In the genomic region with DNA sequence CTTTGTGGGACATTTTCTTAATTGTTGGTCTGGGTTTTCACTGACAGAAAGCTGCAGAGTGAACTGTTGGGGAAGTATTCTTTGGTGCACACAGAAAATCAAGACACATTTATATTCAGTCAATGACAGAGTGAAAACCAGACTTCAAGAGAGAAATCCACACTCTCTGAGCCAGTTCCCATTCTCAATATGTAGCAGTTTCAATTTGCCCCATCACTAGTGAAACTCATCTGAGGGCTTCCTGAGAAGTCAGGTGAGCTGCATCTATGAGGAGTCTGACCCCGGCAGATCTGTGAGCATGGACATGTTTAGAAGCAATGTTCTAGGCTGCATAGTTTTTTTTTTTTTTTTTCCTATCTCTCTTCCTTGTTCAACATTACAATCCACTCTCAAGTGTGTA, we compare ENCODE assay signal across 1 cellular context.
A peak's percentile ranks its signal among the peaks of the same experiment; 100 is the strongest.
TF ChIP-seq lines count a peak whose summit lies in the region.

No MANE protein-coding gene starts in this region.

TF ChIP-seq in GM12878, 131 proteins besides CTCF, POLR2A, EP300 and RAD21 (continued from another document):
- TF ChIP-seq SPI1 (IDR thresholded peaks at IDR 0.05; ENCODE audit: borderline replicate concordance, insufficient read depth, low read depth, low read length) (peak; percentile 50; the same call in 1 of the 2 replicates), BHLHE40 (IDR thresholded peaks at IDR 0.05; ENCODE audit: borderline replicate concordance in 1 of 2, low read depth in 2 of 2, low read length in 1 of 2) (peak; percentile 68 to 75), JUND (IDR thresholded peaks at IDR 0.05; ENCODE audit: low read depth, low read length) (no peak)
- TF ChIP-seq, protein P1, sequence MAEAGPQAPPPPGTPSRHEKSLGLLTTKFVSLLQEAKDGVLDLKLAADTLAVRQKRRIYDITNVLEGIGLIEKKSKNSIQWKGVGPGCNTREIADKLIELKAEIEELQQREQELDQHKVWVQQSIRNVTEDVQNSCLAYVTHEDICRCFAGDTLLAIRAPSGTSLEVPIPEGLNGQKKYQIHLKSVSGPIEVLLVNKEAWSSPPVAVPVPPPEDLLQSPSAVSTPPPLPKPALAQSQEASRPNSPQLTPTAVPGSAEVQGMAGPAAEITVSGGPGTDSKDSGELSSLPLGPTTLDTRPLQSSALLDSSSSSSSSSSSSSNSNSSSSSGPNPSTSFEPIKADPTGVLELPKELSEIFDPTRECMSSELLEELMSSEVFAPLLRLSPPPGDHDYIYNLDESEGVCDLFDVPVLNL (IDR thresholded peaks at IDR 0.05; ENCODE audit: low read depth, low read length): no peak
